1 cellular context compared by ENCODE assay signal in the genomic region with DNA sequence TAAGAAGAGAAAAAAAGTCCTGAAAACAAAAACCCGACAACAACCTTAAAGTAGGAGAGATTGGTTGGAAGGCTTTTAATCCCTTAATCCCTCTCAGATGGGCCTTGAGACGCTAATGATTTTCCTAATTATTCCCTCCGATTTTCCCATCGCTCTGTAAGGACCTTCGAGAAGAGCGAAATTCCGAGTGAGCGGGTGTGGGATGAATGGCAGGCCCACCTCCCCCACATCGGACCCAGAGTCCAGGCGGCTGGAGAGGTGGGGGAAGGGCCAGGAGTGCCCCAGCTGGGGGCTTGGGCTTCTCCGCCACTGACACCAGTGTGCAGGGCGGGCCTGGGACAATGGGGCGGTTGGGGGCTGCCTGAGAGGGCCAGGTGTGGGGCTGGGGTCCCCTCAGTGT.
TF ChIP-seq lines count a peak whose summit lies in the region.

No MANE protein-coding gene starts in this region.

TF ChIP-seq in H1, 55 proteins besides CTCF, POLR2A, EP300 and RAD21:
- no peak for TF ChIP-seq FOSL1 (IDR thresholded peaks at IDR 0.05; ENCODE audit: insufficient read depth, low read depth, low read length)
- TF ChIP-seq KDM5A (IDR thresholded peaks at IDR 0.05; ENCODE audit: low read length) = no peak
- no peak for TF ChIP-seq SRF (IDR thresholded peaks at IDR 0.05; ENCODE audit: low read depth, low read length)
- no peak for TF ChIP-seq SIRT6 (IDR thresholded peaks at IDR 0.05; ENCODE audit: low read length)
- TF ChIP-seq BACH1 (IDR thresholded peaks at IDR 0.05; ENCODE audit: low read length) = no peak
- TF ChIP-seq TEAD4 (IDR thresholded peaks at IDR 0.05; ENCODE audit: low read depth, low read length) = no peak
- no peak for TF ChIP-seq PHF8 (conservative IDR thresholded peaks at IDR 0.05; ENCODE audit: low read depth, low read length)
- TF ChIP-seq RBBP5 (IDR thresholded peaks at IDR 0.05; ENCODE audit: borderline replicate concordance, low read depth, low read length) = 0 out of 2 replicates have a peak, but pooled peaks have one; percentile 50
- TF ChIP-seq CEBPB (IDR thresholded peaks at IDR 0.05; ENCODE audit: low read depth, low read length) = no peak
- peak; percentile 29 for TF ChIP-seq ASH2L (IDR thresholded peaks at IDR 0.05; ENCODE audit: low read length)
- TF ChIP-seq, protein P1, sequence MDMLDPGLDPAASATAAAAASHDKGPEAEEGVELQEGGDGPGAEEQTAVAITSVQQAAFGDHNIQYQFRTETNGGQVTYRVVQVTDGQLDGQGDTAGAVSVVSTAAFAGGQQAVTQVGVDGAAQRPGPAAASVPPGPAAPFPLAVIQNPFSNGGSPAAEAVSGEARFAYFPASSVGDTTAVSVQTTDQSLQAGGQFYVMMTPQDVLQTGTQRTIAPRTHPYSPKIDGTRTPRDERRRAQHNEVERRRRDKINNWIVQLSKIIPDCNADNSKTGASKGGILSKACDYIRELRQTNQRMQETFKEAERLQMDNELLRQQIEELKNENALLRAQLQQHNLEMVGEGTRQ (IDR thresholded peaks at IDR 0.05; ENCODE audit: low read length) = no peak
- TF ChIP-seq, protein P2, sequence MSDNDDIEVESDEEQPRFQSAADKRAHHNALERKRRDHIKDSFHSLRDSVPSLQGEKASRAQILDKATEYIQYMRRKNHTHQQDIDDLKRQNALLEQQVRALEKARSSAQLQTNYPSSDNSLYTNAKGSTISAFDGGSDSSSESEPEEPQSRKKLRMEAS (IDR thresholded peaks at IDR 0.05) = no peak
- TF ChIP-seq JUND (IDR thresholded peaks at IDR 0.05; ENCODE audit: low read length) = no peak
- TF ChIP-seq, protein P3, sequence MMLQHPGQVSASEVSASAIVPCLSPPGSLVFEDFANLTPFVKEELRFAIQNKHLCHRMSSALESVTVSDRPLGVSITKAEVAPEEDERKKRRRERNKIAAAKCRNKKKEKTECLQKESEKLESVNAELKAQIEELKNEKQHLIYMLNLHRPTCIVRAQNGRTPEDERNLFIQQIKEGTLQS (IDR thresholded peaks at IDR 0.05; ENCODE audit: insufficient read depth, low read depth, low read length) = no peak
- no peak for TF ChIP-seq TAF7 (optimal IDR thresholded peaks at IDR 0.05; ENCODE audit: borderline replicate concordance, low read depth, low read length)
- TF ChIP-seq KDM1A (IDR thresholded peaks at IDR 0.05; ENCODE audit: borderline replicate concordance, low read length) = no peak
- TF ChIP-seq BRCA1 (IDR thresholded peaks at IDR 0.05; ENCODE audit: low read depth, low read length) = no peak
- no peak for TF ChIP-seq BCL11A (IDR thresholded peaks at IDR 0.05; ENCODE audit: low read depth in 2 of 2, low read length in 2 of 2)
- TF ChIP-seq HDAC2 (IDR thresholded peaks at IDR 0.05; ENCODE audit: borderline replicate concordance in 1 of 2, low read depth in 2 of 2, low read length in 2 of 2) = 0 out of 4 replicates have a peak, but pooled peaks of 1 of the 2 experiments have one; percentile 23
- no peak for TF ChIP-seq TCF12 (IDR thresholded peaks at IDR 0.05; ENCODE audit: low read depth, low read length)
- TF ChIP-seq, protein P4, sequence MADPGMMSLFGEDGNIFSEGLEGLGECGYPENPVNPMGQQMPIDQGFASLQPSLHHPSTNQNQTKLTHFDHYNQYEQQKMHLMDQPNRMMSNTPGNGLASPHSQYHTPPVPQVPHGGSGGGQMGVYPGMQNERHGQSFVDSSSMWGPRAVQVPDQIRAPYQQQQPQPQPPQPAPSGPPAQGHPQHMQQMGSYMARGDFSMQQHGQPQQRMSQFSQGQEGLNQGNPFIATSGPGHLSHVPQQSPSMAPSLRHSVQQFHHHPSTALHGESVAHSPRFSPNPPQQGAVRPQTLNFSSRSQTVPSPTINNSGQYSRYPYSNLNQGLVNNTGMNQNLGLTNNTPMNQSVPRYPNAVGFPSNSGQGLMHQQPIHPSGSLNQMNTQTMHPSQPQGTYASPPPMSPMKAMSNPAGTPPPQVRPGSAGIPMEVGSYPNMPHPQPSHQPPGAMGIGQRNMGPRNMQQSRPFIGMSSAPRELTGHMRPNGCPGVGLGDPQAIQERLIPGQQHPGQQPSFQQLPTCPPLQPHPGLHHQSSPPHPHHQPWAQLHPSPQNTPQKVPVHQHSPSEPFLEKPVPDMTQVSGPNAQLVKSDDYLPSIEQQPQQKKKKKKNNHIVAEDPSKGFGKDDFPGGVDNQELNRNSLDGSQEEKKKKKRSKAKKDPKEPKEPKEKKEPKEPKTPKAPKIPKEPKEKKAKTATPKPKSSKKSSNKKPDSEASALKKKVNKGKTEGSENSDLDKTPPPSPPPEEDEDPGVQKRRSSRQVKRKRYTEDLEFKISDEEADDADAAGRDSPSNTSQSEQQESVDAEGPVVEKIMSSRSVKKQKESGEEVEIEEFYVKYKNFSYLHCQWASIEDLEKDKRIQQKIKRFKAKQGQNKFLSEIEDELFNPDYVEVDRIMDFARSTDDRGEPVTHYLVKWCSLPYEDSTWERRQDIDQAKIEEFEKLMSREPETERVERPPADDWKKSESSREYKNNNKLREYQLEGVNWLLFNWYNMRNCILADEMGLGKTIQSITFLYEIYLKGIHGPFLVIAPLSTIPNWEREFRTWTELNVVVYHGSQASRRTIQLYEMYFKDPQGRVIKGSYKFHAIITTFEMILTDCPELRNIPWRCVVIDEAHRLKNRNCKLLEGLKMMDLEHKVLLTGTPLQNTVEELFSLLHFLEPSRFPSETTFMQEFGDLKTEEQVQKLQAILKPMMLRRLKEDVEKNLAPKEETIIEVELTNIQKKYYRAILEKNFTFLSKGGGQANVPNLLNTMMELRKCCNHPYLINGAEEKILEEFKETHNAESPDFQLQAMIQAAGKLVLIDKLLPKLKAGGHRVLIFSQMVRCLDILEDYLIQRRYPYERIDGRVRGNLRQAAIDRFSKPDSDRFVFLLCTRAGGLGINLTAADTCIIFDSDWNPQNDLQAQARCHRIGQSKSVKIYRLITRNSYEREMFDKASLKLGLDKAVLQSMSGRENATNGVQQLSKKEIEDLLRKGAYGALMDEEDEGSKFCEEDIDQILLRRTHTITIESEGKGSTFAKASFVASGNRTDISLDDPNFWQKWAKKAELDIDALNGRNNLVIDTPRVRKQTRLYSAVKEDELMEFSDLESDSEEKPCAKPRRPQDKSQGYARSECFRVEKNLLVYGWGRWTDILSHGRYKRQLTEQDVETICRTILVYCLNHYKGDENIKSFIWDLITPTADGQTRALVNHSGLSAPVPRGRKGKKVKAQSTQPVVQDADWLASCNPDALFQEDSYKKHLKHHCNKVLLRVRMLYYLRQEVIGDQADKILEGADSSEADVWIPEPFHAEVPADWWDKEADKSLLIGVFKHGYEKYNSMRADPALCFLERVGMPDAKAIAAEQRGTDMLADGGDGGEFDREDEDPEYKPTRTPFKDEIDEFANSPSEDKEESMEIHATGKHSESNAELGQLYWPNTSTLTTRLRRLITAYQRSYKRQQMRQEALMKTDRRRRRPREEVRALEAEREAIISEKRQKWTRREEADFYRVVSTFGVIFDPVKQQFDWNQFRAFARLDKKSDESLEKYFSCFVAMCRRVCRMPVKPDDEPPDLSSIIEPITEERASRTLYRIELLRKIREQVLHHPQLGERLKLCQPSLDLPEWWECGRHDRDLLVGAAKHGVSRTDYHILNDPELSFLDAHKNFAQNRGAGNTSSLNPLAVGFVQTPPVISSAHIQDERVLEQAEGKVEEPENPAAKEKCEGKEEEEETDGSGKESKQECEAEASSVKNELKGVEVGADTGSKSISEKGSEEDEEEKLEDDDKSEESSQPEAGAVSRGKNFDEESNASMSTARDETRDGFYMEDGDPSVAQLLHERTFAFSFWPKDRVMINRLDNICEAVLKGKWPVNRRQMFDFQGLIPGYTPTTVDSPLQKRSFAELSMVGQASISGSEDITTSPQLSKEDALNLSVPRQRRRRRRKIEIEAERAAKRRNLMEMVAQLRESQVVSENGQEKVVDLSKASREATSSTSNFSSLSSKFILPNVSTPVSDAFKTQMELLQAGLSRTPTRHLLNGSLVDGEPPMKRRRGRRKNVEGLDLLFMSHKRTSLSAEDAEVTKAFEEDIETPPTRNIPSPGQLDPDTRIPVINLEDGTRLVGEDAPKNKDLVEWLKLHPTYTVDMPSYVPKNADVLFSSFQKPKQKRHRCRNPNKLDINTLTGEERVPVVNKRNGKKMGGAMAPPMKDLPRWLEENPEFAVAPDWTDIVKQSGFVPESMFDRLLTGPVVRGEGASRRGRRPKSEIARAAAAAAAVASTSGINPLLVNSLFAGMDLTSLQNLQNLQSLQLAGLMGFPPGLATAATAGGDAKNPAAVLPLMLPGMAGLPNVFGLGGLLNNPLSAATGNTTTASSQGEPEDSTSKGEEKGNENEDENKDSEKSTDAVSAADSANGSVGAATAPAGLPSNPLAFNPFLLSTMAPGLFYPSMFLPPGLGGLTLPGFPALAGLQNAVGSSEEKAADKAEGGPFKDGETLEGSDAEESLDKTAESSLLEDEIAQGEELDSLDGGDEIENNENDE (IDR thresholded peaks at IDR 0.05; ENCODE audit: insufficient replicate concordance, low read length) = no peak
- no peak for TF ChIP-seq NANOG (IDR thresholded peaks at IDR 0.05; ENCODE audit: insufficient read depth, low read depth, low read length, poor library complexity, severe bottlenecking)
- TF ChIP-seq, protein P5, sequence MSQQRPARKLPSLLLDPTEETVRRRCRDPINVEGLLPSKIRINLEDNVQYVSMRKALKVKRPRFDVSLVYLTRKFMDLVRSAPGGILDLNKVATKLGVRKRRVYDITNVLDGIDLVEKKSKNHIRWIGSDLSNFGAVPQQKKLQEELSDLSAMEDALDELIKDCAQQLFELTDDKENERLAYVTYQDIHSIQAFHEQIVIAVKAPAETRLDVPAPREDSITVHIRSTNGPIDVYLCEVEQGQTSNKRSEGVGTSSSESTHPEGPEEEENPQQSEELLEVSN (IDR thresholded peaks at IDR 0.05) = no peak
- TF ChIP-seq GABPA (IDR thresholded peaks at IDR 0.05; ENCODE audit: borderline replicate concordance, insufficient read depth, low read length) = no peak
